1 cellular context compared by ENCODE assay signal in genomic region chr12:56724989-56725722, GRCh38.
TF ChIP-seq lines count a peak whose summit lies in the region.

Gene NACA (minus strand): TSS chr12:56725299. CDS start chr12:56724521, 778 bp downstream.

TF ChIP-seq in HEK293, 187 proteins besides CTCF, POLR2A, EP300 and RAD21 (continued from another document):
- TF ChIP-seq ATF2 (tag by site-specific recombination; IDR thresholded peaks at IDR 0.05; ENCODE audit: low read depth) (no peak), KLF17 (tag by site-specific recombination; IDR thresholded peaks at IDR 0.05) (peak; percentile 88), SP7 (tag by site-specific recombination; IDR thresholded peaks at IDR 0.05) (peak; percentile 86), ZNF843 (tag by site-specific recombination; IDR thresholded peaks at IDR 0.05) (peak; percentile 69), ZNF221 (tag by site-specific recombination; IDR thresholded peaks at IDR 0.05; ENCODE audit: borderline replicate concordance) (no peak), ZNF544 (tag by site-specific recombination; IDR thresholded peaks at IDR 0.05) (no peak), ZNF223 (tag by site-specific recombination; IDR thresholded peaks at IDR 0.05) (no peak), ZNF112 (tag by site-specific recombination; IDR thresholded peaks at IDR 0.05) (no peak), ZNF837 (tag by site-specific recombination; IDR thresholded peaks at IDR 0.05) (no peak), ZNF214 (tag by site-specific recombination; IDR thresholded peaks at IDR 0.05; ENCODE audit: borderline replicate concordance) (no peak), ZNF558 (tag by site-specific recombination; IDR thresholded peaks at IDR 0.05) (no peak), ZFP37 (tag by site-specific recombination; IDR thresholded peaks at IDR 0.05) (peak; percentile 93; the same call in 1 of the 2 replicates), SP2 (tag by site-specific recombination; IDR thresholded peaks at IDR 0.05) (peak; percentile 97), ZBTB11 (tag by site-specific recombination; conservative IDR thresholded peaks at IDR 0.05; ENCODE audit: low read depth) (peak; percentile 92), ZNF114 (tag by site-specific recombination; IDR thresholded peaks at IDR 0.05) (no peak), YY2 (tag by site-specific recombination; IDR thresholded peaks at IDR 0.05) (peak; percentile 96), ELK4 (IDR thresholded peaks at IDR 0.05; ENCODE audit: borderline replicate concordance, low read depth, low read length) (no peak), MZF1 (tag by site-specific recombination; IDR thresholded peaks at IDR 0.05; ENCODE audit: borderline replicate concordance) (no peak), ZNF394 (tag by site-specific recombination; IDR thresholded peaks at IDR 0.05; ENCODE audit: borderline replicate concordance) (peak; percentile 71), ZNF548 (tag by site-specific recombination; IDR thresholded peaks at IDR 0.05) (no peak), KLF7 (tag by site-specific recombination; IDR thresholded peaks at IDR 0.05; ENCODE audit: borderline replicate concordance) (peak; percentile 52), ZNF701 (tag by site-specific recombination; IDR thresholded peaks at IDR 0.05) (no peak), IKZF3 (tag by site-specific recombination; IDR thresholded peaks at IDR 0.05) (0 out of 2 replicates have a peak, but pooled peaks have one; percentile 44), MYNN (tag by site-specific recombination; IDR thresholded peaks at IDR 0.05; ENCODE audit: borderline replicate concordance) (no peak), ZIC2 (tag by site-specific recombination; IDR thresholded peaks at IDR 0.05) (peak; percentile 37; the same call in 1 of the 2 replicates), ZNF654 (tag by site-specific recombination; IDR thresholded peaks at IDR 0.05; ENCODE audit: low read depth) (no peak), ZNF521 (tag by site-specific recombination; IDR thresholded peaks at IDR 0.05) (no peak), EGR2 (tag by site-specific recombination; IDR thresholded peaks at IDR 0.05; ENCODE audit: low read depth) (peak; percentile 87), ZBTB7A (tag by site-specific recombination; IDR thresholded peaks at IDR 0.05; ENCODE audit: low read depth) (peak; percentile 93), KLF16 (tag by site-specific recombination; IDR thresholded peaks at IDR 0.05) (peak; percentile 86), GFI1B (tag by site-specific recombination; IDR thresholded peaks at IDR 0.05) (no peak), ZNF366 (tag by site-specific recombination; conservative IDR thresholded peaks at IDR 0.05) (0 out of 2 replicates have a peak, but pooled peaks have one; percentile 42), ZNF157 (tag by site-specific recombination; IDR thresholded peaks at IDR 0.05) (no peak), ZNF791 (tag by site-specific recombination; IDR thresholded peaks at IDR 0.05) (no peak), ZNF48 (tag by site-specific recombination; IDR thresholded peaks at IDR 0.05) (no peak)
- TF ChIP-seq, protein P1, sequence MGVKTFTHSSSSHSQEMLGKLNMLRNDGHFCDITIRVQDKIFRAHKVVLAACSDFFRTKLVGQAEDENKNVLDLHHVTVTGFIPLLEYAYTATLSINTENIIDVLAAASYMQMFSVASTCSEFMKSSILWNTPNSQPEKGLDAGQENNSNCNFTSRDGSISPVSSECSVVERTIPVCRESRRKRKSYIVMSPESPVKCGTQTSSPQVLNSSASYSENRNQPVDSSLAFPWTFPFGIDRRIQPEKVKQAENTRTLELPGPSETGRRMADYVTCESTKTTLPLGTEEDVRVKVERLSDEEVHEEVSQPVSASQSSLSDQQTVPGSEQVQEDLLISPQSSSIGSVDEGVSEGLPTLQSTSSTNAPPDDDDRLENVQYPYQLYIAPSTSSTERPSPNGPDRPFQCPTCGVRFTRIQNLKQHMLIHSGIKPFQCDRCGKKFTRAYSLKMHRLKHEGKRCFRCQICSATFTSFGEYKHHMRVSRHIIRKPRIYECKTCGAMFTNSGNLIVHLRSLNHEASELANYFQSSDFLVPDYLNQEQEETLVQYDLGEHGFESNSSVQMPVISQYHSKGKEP (tag by site-specific recombination; IDR thresholded peaks at IDR 0.05): no peak; the same call in 1 of the 2 replicates
- TF ChIP-seq, protein P2, sequence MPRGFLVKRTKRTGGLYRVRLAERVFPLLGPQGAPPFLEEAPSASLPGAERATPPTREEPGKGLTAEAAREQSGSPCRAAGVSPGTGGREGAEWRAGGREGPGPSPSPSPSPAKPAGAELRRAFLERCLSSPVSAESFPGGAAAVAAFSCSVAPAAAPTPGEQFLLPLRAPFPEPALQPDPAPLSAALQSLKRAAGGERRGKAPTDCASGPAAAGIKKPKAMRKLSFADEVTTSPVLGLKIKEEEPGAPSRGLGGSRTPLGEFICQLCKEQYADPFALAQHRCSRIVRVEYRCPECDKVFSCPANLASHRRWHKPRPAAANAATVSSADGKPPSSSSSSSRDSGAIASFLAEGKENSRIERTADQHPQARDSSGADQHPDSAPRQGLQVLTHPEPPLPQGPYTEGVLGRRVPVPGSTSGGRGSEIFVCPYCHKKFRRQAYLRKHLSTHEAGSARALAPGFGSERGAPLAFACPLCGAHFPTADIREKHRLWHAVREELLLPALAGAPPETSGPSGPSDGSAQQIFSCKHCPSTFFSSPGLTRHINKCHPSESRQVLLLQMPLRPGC (tag by site-specific recombination; IDR thresholded peaks at IDR 0.05): no peak
- TF ChIP-seq, protein P3, sequence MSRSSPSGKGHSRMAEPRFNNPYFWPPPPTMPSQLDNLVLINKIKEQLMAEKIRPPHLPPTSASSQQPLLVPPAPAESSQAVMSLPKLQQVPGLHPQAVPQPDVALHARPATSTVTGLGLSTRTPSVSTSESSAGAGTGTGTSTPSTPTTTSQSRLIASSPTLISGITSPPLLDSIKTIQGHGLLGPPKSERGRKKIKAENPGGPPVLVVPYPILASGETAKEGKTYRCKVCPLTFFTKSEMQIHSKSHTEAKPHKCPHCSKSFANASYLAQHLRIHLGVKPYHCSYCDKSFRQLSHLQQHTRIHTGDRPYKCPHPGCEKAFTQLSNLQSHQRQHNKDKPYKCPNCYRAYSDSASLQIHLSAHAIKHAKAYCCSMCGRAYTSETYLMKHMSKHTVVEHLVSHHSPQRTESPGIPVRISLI (tag by site-specific recombination; IDR thresholded peaks at IDR 0.05): no peak
- TF ChIP-seq, protein P4, sequence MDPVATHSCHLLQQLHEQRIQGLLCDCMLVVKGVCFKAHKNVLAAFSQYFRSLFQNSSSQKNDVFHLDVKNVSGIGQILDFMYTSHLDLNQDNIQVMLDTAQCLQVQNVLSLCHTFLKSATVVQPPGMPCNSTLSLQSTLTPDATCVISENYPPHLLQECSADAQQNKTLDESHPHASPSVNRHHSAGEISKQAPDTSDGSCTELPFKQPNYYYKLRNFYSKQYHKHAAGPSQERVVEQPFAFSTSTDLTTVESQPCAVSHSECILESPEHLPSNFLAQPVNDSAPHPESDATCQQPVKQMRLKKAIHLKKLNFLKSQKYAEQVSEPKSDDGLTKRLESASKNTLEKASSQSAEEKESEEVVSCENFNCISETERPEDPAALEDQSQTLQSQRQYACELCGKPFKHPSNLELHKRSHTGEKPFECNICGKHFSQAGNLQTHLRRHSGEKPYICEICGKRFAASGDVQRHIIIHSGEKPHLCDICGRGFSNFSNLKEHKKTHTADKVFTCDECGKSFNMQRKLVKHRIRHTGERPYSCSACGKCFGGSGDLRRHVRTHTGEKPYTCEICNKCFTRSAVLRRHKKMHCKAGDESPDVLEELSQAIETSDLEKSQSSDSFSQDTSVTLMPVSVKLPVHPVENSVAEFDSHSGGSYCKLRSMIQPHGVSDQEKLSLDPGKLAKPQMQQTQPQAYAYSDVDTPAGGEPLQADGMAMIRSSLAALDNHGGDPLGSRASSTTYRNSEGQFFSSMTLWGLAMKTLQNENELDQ (tag by site-specific recombination; IDR thresholded peaks at IDR 0.05; ENCODE audit: low read depth): no peak
- TF ChIP-seq, protein P5, sequence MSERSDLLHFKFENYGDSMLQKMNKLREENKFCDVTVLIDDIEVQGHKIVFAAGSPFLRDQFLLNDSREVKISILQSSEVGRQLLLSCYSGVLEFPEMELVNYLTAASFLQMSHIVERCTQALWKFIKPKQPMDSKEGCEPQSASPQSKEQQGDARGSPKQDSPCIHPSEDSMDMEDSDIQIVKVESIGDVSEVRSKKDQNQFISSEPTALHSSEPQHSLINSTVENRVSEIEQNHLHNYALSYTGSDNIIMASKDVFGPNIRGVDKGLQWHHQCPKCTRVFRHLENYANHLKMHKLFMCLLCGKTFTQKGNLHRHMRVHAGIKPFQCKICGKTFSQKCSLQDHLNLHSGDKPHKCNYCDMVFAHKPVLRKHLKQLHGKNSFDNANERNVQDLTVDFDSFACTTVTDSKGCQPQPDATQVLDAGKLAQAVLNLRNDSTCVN (tag by site-specific recombination; optimal IDR thresholded peaks at IDR 0.05): peak; percentile 84
